In genomic region chr22:16651217-16651616, GRCh38 we compare ENCODE assay signal across 11 cellular contexts. TPM values are rescaled to one million over a fixed set of nuclear protein-coding genes. Genes with fewer than 3 reads are reported as not detected.
"Had no signal": no experiment of that assay in that cellular context is flagged by ENCODE, and none has a peak within 500 bp of the region (broad histone marks: within the 10 kb centered on the region; RNA-seq: fewer than 3 reads in every experiment).

No MANE protein-coding gene starts in this region.

- H3K4me3 Mint-ChIP-seq: H9 had no signal

- FAIRE-seq: H1, H54, HTR-8/SVneo had no signal

- DNase-seq: GM23248, H9, HCEC 1CT, IMR-90, Karpas-422, KBM-7 had no signal

- H3K9ac ChIP-seq: GM23248, KMS-11 had no signal

- H3K4me2 ChIP-seq: KMS-11 had no signal

- H3K4me3 ChIP-seq: GM23248 had no signal

- H3K27ac Mint-ChIP-seq: H9 had no signal

- H3K27ac ChIP-seq: GM23248, KMS-11 had no signal

- H3K4me1 Mint-ChIP-seq: H9 had no signal

- H2AFZ ChIP-seq: GM23248 had no signal

RNA-seq across cellular contexts. Expression of gene CCT8L2, which starts 58.6 kb away (rescaled TPM):
- total RNA-seq: GM23248, H1, H9, HT-29, IMR-90 had no signal
- polyA plus RNA-seq: GM23248, H1, IMR-90 had no signal
